8 cellular contexts compared by ENCODE assay signal in the genomic region with DNA sequence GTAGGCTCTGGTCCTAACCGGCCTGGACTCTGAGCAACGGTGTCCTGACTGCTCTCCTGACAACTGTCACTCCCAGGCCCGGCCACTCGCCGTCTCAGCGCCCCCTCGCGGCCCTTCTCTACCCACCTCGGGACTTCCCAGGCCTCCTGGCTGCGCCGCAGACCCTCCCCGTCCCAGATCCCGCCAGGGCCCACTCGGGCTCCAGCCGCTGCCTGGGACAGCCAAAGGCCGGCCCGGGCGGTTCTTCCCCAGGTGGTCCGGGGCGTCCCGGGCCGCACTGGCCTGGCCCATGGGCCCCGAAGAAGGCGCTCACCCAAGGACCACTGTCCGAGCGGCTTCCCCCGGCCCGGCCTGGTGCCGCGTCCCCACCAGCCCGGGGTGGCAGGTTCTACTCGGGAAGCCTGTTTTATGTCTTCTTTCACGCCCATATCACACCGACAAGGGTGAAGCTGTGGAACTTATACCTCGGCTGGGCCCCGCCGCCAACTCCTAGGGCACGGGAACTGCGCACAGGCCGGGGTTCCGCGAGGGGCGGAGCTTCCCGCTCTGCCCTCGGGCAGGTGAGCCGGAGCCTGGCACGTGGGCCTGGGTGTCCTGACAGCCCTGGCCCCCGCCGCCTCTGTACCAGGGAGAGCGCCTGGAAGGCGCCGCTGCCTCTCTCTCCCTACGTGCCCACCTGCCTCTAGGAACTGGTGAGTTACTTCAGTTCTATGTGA.
DNase-seq lines count a peak whose midpoint lies in the region; ATAC-seq and TF ChIP-seq lines count a peak whose summit lies in the region.

No MANE protein-coding gene starts in this region.

- DNase-seq in NCI-H774 (lab: John Stamatoyannopoulos, UW) (peak; percentile 61), foreskin keratinocyte (peak in 1 of 2 donors; percentile 53), neural progenitor cell (ENCODE audit: low spot score) (peak; percentile 81), SK-N-DZ (ENCODE audit: low spot score) (no peak)
- peak; percentile 44 to 51 for DNase-seq in activated T-helper 1 cell treated with anti-CD3 and anti-CD28 coated beads, Interleukin-2, amount 50 U/mL, for 16 hours (ENCODE audit: low read depth in 1 of 2, low spot score in 1 of 2)

- no peak overlapping the region for H3K9ac ChIP-seq in neural progenitor cell

- H3K27me3 ChIP-seq in foreskin keratinocyte (no peaks in the 10 kb centered on the region), neural progenitor cell (peaks cover 10% of the 10 kb centered on the region)

- no peaks in the 10 kb centered on the region for H3K36me3 ChIP-seq in neural progenitor cell

- H3K9me3 ChIP-seq in neural progenitor cell (ENCODE audit: low read depth): no peaks in the 10 kb centered on the region

- no peaks in the 10 kb centered on the region for H3K27me3 Mint-ChIP-seq in neural progenitor cell (ENCODE audit: insufficient read depth, low read depth)
- H3K27me3 Mint-ChIP-seq in stimulated activated naive CD8-positive, alpha-beta T cell treated with anti-CD3 and anti-CD28 coated beads, Interleukin-15, Interleukin-2, amounts not matched to agents 100 ng/mL and 50 ng/mL, for 24 hours: no peaks in the 10 kb centered on the region

- no peaks in the 10 kb centered on the region for H4K20me1 ChIP-seq in neural progenitor cell (ENCODE audit: low read depth)

- H3K4me2 ChIP-seq in neural progenitor cell: peak overlapping the region; percentile 62

- H3F3A ChIP-seq in neural progenitor cell (ENCODE audit: low read depth): no peaks in the 10 kb centered on the region

- H3K4me1 ChIP-seq in foreskin keratinocyte (no peaks in the 10 kb centered on the region), neural progenitor cell (no peaks in the 10 kb centered on the region)

- ATAC-seq in GM18517 (IDR thresholded peaks at IDR 0.05; ENCODE audit: unreplicated experiment): peak; percentile 93
- peak; percentile 95 for ATAC-seq in HG02970 (IDR thresholded peaks at IDR 0.05; ENCODE audit: low FRiP score, unreplicated experiment)
- peak; percentile 96 for ATAC-seq in foreskin keratinocyte

- TF ChIP-seq CTCF in foreskin keratinocyte (conservative IDR thresholded peaks at IDR 0.05) (peak; percentile 81), neural progenitor cell (IDR thresholded peaks at IDR 0.05) (peak; percentile 80)

- H3K9me3 Mint-ChIP-seq in neural progenitor cell: peaks cover 2% of the 10 kb centered on the region
- no peaks in the 10 kb centered on the region for H3K9me3 Mint-ChIP-seq in stimulated activated naive CD8-positive, alpha-beta T cell treated with anti-CD3 and anti-CD28 coated beads, Interleukin-15, Interleukin-2, amounts not matched to agents 100 ng/mL and 50 ng/mL, for 24 hours

- H3K4me1 Mint-ChIP-seq in neural progenitor cell: no peaks in the 10 kb centered on the region
- H3K4me1 Mint-ChIP-seq in stimulated activated naive CD8-positive, alpha-beta T cell treated with anti-CD3 and anti-CD28 coated beads, Interleukin-15, Interleukin-2, amounts not matched to agents 100 ng/mL and 50 ng/mL, for 24 hours (ENCODE audit: low read depth): peaks cover 6% of the 10 kb centered on the region

- H3K4me3 ChIP-seq in neural progenitor cell: peak overlapping the region; percentile 37

- H3K36me3 Mint-ChIP-seq in neural progenitor cell: no peaks in the 10 kb centered on the region
- no peaks in the 10 kb centered on the region for H3K36me3 Mint-ChIP-seq in stimulated activated naive CD8-positive, alpha-beta T cell treated with anti-CD3 and anti-CD28 coated beads, Interleukin-15, Interleukin-2, amounts not matched to agents 100 ng/mL and 50 ng/mL, for 24 hours (ENCODE audit: low read depth)

- no peak overlapping the region for H3K27ac Mint-ChIP-seq in neural progenitor cell
- H3K27ac Mint-ChIP-seq in stimulated activated naive CD8-positive, alpha-beta T cell treated with anti-CD3 and anti-CD28 coated beads, Interleukin-15, Interleukin-2, amounts not matched to agents 100 ng/mL and 50 ng/mL, for 24 hours: peak overlapping the region; percentile 42

- no peak overlapping the region for H3K4me3 Mint-ChIP-seq in neural progenitor cell
- peak overlapping the region; percentile 77 for H3K4me3 Mint-ChIP-seq in stimulated activated naive CD8-positive, alpha-beta T cell treated with anti-CD3 and anti-CD28 coated beads, Interleukin-15, Interleukin-2, amounts not matched to agents 100 ng/mL and 50 ng/mL, for 24 hours

- H2AFZ ChIP-seq in neural progenitor cell (replicated peaks): peak overlapping the region; percentile 88

- no peaks in the 10 kb centered on the region for H3K79me2 ChIP-seq in neural progenitor cell (ENCODE audit: low read depth)

- peak overlapping the region; percentile 57 for H3K27ac ChIP-seq in foreskin keratinocyte
- H3K27ac ChIP-seq in neural progenitor cell: no peak overlapping the region
